In the genomic region with DNA sequence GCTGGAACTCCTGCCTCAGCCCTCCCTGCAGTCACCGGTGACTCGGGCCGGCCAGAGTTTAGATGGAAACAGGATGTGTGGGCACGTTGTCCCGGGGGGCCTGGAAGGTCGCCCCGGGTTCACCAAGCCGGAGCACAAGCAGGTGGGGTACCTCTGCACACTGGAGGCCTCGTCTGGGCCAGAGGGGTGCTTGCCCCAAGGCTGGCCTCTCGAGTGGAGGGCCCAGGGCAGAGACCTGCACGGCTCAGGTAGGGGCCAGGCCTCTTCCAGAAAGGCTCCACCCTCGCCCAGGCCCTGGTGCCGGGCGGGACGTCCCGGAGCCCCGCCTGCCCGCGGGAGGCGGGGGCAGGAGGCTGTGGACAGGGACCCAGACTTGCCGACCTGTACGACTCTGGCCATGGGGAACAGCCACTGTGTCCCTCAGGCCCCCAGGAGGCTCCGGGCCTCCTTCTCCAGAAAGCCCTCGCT, we compare ENCODE assay signal across 8 cellular contexts. TPM values are rescaled to one million over a fixed set of nuclear protein-coding genes. Genes with fewer than 3 reads are reported as not detected.
A peak's percentile ranks its signal among the peaks of the same experiment; 100 is the strongest.
DNase-seq lines count a peak whose midpoint lies in the region; ATAC-seq, FAIRE-seq and TF ChIP-seq lines count a peak whose summit lies in the region.

A gene with protein sequence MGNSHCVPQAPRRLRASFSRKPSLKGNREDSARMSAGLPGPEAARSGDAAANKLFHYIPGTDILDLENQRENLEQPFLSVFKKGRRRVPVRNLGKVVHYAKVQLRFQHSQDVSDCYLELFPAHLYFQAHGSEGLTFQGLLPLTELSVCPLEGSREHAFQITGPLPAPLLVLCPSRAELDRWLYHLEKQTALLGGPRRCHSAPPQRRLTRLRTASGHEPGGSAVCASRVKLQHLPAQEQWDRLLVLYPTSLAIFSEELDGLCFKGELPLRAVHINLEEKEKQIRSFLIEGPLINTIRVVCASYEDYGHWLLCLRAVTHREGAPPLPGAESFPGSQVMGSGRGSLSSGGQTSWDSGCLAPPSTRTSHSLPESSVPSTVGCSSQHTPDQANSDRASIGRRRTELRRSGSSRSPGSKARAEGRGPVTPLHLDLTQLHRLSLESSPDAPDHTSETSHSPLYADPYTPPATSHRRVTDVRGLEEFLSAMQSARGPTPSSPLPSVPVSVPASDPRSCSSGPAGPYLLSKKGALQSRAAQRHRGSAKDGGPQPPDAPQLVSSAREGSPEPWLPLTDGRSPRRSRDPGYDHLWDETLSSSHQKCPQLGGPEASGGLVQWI (plus strand): TSS at position 348 of the 468 bp plus-strand sequence. CDS start 50 bp downstream, at position 398.

- no peaks in the 10 kb centered on the region for H3K9me3 ChIP-seq in stomach

- no peak for FAIRE-seq in GM19239 (lab: Jason Lieb, UNC)

- peaks cover 4% of the 10 kb centered on the region for H3K27me3 Mint-ChIP-seq in activated naive CD8-positive, alpha-beta T cell treated with anti-CD3 and anti-CD28 coated beads, Interleukin-2, amount 10 ng/mL, durations not matched to agents 7 days and 5 days
- peaks cover 0 to 2% (median 0%) of the 10 kb centered on the region in 3 donors for H3K27me3 Mint-ChIP-seq in immature natural killer cell (ENCODE audit: low read depth in 3 of 3)

- DNase-seq in GM19239 (ENCODE audit: insufficient read length, low spot score) = peak; percentile 74
- no peak for DNase-seq in Jurkat, Clone E6-1 (ENCODE audit: low read depth, low spot score)
- peak; percentile 68 for DNase-seq in activated naive CD8-positive, alpha-beta T cell treated with anti-CD3 and anti-CD28 coated beads, Interleukin-2, amount 10 ng/mL, durations not matched to agents 7 days and 5 days
- peak in 1 of 3 donors; percentile 18 for DNase-seq in immature natural killer cell
- DNase-seq in stomach = peak; percentile 63
- no peak for DNase-seq in NCI-H1694 (lab: John Stamatoyannopoulos, UW)
- DNase-seq in mesenteric fat pad (ENCODE audit: low spot score) = no peak

- H3K36me3 Mint-ChIP-seq in activated naive CD8-positive, alpha-beta T cell treated with anti-CD3 and anti-CD28 coated beads, Interleukin-2, amount 10 ng/mL, durations not matched to agents 7 days and 5 days = no peaks in the 10 kb centered on the region
- peaks cover 0 to 3% (median 0%) of the 10 kb centered on the region in 3 donors for H3K36me3 Mint-ChIP-seq in immature natural killer cell

- H3K27ac ChIP-seq in ACC112 (ENCODE audit: low read depth, low read length) (peak within 1 kb of the TSS; percentile 68), stomach (peak within 1 kb of the TSS; percentile 74 to 94 (median 92))

- peaks cover 3% of the 10 kb centered on the region for H3K9me3 Mint-ChIP-seq in activated naive CD8-positive, alpha-beta T cell treated with anti-CD3 and anti-CD28 coated beads, Interleukin-2, amount 10 ng/mL, durations not matched to agents 7 days and 5 days
- H3K9me3 Mint-ChIP-seq in immature natural killer cell = no peaks in the 10 kb centered on the region

- H3K36me3 ChIP-seq in ACC112 (ENCODE audit: insufficient read depth, low read length) = no peaks in the 10 kb centered on the region
- H3K36me3 ChIP-seq in stomach = peaks cover 9 to 30% (median 25%) of the 10 kb centered on the region in 4 donors

- H3K27me3 ChIP-seq in ACC112 (ENCODE audit: insufficient read depth, low read length) (no peaks in the 10 kb centered on the region), stomach (peaks cover 0 to 48% (median 18%) of the 10 kb centered on the region in 3 donors)

- H3K4me3 Mint-ChIP-seq in activated naive CD8-positive, alpha-beta T cell treated with anti-CD3 and anti-CD28 coated beads, Interleukin-2, amount 10 ng/mL, durations not matched to agents 7 days and 5 days = peak within 1 kb of the TSS; percentile 82
- H3K4me3 Mint-ChIP-seq in immature natural killer cell = peak within 1 kb of the TSS; percentile 64 to 78 (median 76)

- intact Hi-C loops in stomach (cut with DNase I; ENCODE audit: low total_unique reads) = no loop called here

- no peak for TF ChIP-seq EP300 in stomach (IDR thresholded peaks at IDR 0.05)

- peak within 1 kb of the TSS; percentile 89 for H3K4me3 ChIP-seq in ACC112 (ENCODE audit: low read depth, low read length)
- H3K4me3 ChIP-seq in Jurkat, Clone E6-1 (ENCODE audit: low read length) = peak within 1 kb of the TSS; percentile 49
- H3K4me3 ChIP-seq in stomach = peak within 1 kb of the TSS; percentile 60 to 74 (median 70)

- ATAC-seq in activated naive CD8-positive, alpha-beta T cell treated with anti-CD3 and anti-CD28 coated beads, Interleukin-2, amount 10 ng/mL, durations not matched to agents 7 days and 5 days (ENCODE audit: low read depth) = peak; percentile 46

- no peak for TF ChIP-seq POLR2A in stomach (IDR thresholded peaks at IDR 0.05)

- H3K4me1 Mint-ChIP-seq in activated naive CD8-positive, alpha-beta T cell treated with anti-CD3 and anti-CD28 coated beads, Interleukin-2, amount 10 ng/mL, durations not matched to agents 7 days and 5 days = peaks cover 5% of the 10 kb centered on the region
- peaks cover 0 to 4% of the 10 kb centered on the region in 2 donors for H3K4me1 Mint-ChIP-seq in immature natural killer cell

- WGBS in stomach, 5 donors = 2 to 6% (median 5%) methylated on average over 3 to 24 of the region's 24 CpGs

- peak within 1 kb of the TSS; percentile 75 for H2AFZ ChIP-seq in ACC112 (ENCODE audit: low read length, unreplicated experiment)

- POLR2A ChIA-PET in activated naive CD8-positive, alpha-beta T cell treated with anti-CD3 and anti-CD28 coated beads, Interleukin-2, amount 10 ng/mL, durations not matched to agents 7 days and 5 days (lab: Charles Lee) = interaction anchor here (1.0 to 1.8 kb wide), 8 partner anchors 25 to 74 kb away, joined by 3 to 11 read pairs (median 4); a partner anchor contains a TSS

- H3K79me2 ChIP-seq in ACC112 (ENCODE audit: control insufficient read depth, insufficient read depth, low read length, unreplicated experiment) = no peaks in the 10 kb centered on the region

- TF ChIP-seq CTCF in stomach (IDR thresholded peaks at IDR 0.05) = no peak

- peaks cover 7% of the 10 kb centered on the region for H3K4me1 ChIP-seq in ACC112 (ENCODE audit: control insufficient read depth, insufficient read depth, low read length, unreplicated experiment)
- H3K4me1 ChIP-seq in stomach = peaks cover 22 to 35% (median 29%) of the 10 kb centered on the region in 4 donors

- peak within 1 kb of the TSS; percentile 87 for H3K27ac Mint-ChIP-seq in activated naive CD8-positive, alpha-beta T cell treated with anti-CD3 and anti-CD28 coated beads, Interleukin-2, amount 10 ng/mL, durations not matched to agents 7 days and 5 days
- H3K27ac Mint-ChIP-seq in immature natural killer cell = peak within 1 kb of the TSS in 1 of 6 donors; percentile 42

RNA-seq across cellular contexts. Expression of the gene that starts here (rescaled TPM):
- not detected for polyA plus RNA-seq in Jurkat, Clone E6-1 (2012; ENCODE audit: insufficient read depth, insufficient read length)
- 1 to 10 TPM; 3.0 to 4.8 TPM for total RNA-seq in activated naive CD8-positive, alpha-beta T cell treated with anti-CD3 and anti-CD28 coated beads, Interleukin-2, amount 10 ng/mL, durations not matched to agents 7 days and 5 days
- polyA plus RNA-seq in immature natural killer cell = 1 to 10 TPM in 1 of 3 donors, under 1 TPM in 2; 0.14 to 2.2 (median 0.68) TPM
- total RNA-seq in stomach = 10 to 100 TPM in 1 of 5 donors, under 1 TPM in 3, not detected in 1; 0.29 to 29.2 (median 0.50) TPM
- 10 to 100 TPM in 1 of 3 donors, 1 to 10 TPM in 1, not detected in 1; 2.9 to 13.6 TPM for polyA plus RNA-seq in stomach
- total RNA-seq in mesenteric fat pad = 0.39 TPM

Comparison
In these comparisons a context has a peak if more than half of its experiments do, and no peak if none do; other contexts are left out.
1. DNase-seq: peak in GM19239 (single experiment), activated naive CD8-positive, alpha-beta T cell treated with anti-CD3 and anti-CD28 coated beads, Interleukin-2, amount 10 ng/mL, durations not matched to agents 7 days and 5 days (single experiment) and stomach (single experiment); none in Jurkat, Clone E6-1 (single experiment), NCI-H1694 (single experiment) and mesenteric fat pad (single experiment).
2. Peak in every context shown above with its lines, with median percentiles within 50 percentile points of each other: H3K4me3 ChIP-seq.